Comparison of ENCODE assay signal across 36 cellular contexts in the genomic region with DNA sequence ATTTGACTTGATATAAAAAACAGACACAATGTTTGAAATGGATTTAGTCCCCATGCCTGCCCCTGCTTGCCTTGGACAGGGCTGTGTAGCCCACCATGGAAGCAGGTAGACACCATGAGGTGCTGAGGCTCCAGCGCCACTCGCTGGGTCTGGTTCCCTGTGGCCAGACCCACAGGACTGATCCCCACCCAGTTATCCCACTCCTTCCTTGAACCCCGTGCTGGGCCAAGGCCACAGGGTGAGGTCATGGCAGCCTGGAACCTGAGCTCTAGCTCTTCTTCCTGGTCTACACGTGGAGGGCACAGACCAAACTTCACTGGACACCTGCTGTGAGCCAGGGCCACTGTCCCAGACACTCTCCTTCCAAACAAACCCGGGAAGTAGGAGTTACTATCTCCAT. TPM values are rescaled to one million over a fixed set of nuclear protein-coding genes. Genes with fewer than 3 reads are reported as not detected.
"Had no signal": no experiment of that assay in that cellular context is flagged by ENCODE, and none has a peak within 500 bp of the region (broad histone marks: within the 10 kb centered on the region; RNA-seq: fewer than 3 reads in every experiment).

No MANE protein-coding gene starts in this region.

- H3K27me3 ChIP-seq: body of pancreas had no signal

- ATAC-seq: activated CD8-positive, alpha-beta memory T cell treated with anti-CD3 and anti-CD28 coated beads, Interleukin-2, amount 10 ng/mL, durations not matched to agents 7 days and 5 days; body of pancreas; Right ventricle myocardium inferior had no signal

- DNase-seq: activated B cell treated with CpG ODN at 0.5 μM for 24 hours; activated CD4-positive, alpha-beta T cell treated with anti-CD3 and anti-CD28 coated beads for 1 hour; activated CD4-positive, alpha-beta T cell treated with anti-CD3 and anti-CD28 coated beads for 48 hours; activated CD8-positive, alpha-beta memory T cell treated with anti-CD3 and anti-CD28 coated beads for 24 hours; activated CD8-positive, alpha-beta memory T cell treated with anti-CD3 and anti-CD28 coated beads, Interleukin-2, amount 10 ng/mL, durations not matched to agents 7 days and 5 days; activated CD8-positive, alpha-beta memory T cell treated with anti-CD3 and anti-CD28 coated beads, Interleukin-2, amount 50 U/mL, for 48 hours; activated gamma-delta T cell; activated naive CD4-positive, alpha-beta T cell treated with Interleukin-2 at 50 U/mL for 16 hours; activated naive CD8-positive, alpha-beta T cell treated with anti-CD3 and anti-CD28 coated beads, Interleukin-2, amount 10 ng/mL, durations not matched to agents 7 days and 5 days; activated T-cell treated with anti-CD3 and anti-CD28 coated beads, Interleukin-2, amount 50 U/mL, for 48 hours; amygdala; body of pancreas; caudate nucleus; KG1; MM.1S; MV-4-11; NCI-H1092; NCI-H1436 treated with DMSO at 0.1 percent for 48 hours; NCI-H1694 treated with DMSO at 0.1 percent for 48 hours; NCI-H2029; NCI-H345; NCI-H524 treated with DMSO at 0.1 percent for 48 hours; PC-9; SW 1271; T-helper 1 cell; T-helper 2 cell; T-helper 9 cell had no signal

- H3K4me2 ChIP-seq: PC-9 had no signal

- H3K4me3 ChIP-seq: body of pancreas, PC-9 had no signal

- H3K4me1 ChIP-seq: body of pancreas had no signal

- H3K9me3 ChIP-seq: body of pancreas had no signal

- H2AFZ ChIP-seq: PC-9 had no signal

- H3K27ac ChIP-seq: body of pancreas, PC-9, RWPE1, VCaP had no signal

RNA-seq across cellular contexts. Expression of gene GAB4, which starts 42.5 kb away (rescaled TPM):
- total RNA-seq: activated CD4-positive, alpha-beta memory T cell treated with anti-CD3 and anti-CD28 coated beads, Interleukin-2, amount 10 ng/mL, durations not matched to agents 7 days and 5 days; activated CD8-positive, alpha-beta memory T cell treated with anti-CD3 and anti-CD28 coated beads, Interleukin-2, amount 10 ng/mL, durations not matched to agents 7 days and 5 days; activated naive CD8-positive, alpha-beta T cell treated with anti-CD3 and anti-CD28 coated beads, Interleukin-2, amount 10 ng/mL, durations not matched to agents 7 days and 5 days; astrocyte; body of pancreas; bronchial epithelial cell; LHCN-M2; NCI-H460; PC-9; Right ventricle myocardium inferior had no signal
- polyA plus RNA-seq: adipose tissue had no signal
